ENCODE assay signal across 8 cellular contexts in the genomic region with DNA sequence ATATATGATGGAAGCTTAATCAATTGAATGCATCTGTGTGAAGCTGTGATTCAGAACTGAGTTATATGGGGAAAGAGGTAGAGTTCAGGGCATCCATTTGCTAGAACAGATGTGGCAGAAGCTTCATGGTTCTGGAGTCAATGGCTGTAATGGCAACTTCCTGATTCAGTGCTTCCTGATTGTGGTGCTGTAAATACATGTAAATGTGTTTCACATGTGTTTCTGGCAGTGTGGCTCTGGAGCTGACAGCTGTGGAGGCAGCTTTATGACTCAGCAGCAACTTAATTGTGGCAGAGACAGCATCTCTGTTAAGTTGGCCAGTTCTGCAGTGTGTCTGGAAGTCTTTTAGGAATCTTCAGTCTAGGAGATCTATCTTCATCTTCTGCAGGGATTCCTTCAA.
A peak's percentile ranks its signal among the peaks of the same experiment; 100 is the strongest.
DNase-seq lines count a peak whose midpoint lies in the region; ATAC-seq and TF ChIP-seq lines count a peak whose summit lies in the region.

No MANE protein-coding gene starts in this region.

- TF ChIP-seq CTCF in GM23338 (conservative IDR thresholded peaks at IDR 0.05; ENCODE audit: low read depth in 2 of 2) (no peak), sigmoid colon (IDR thresholded peaks at IDR 0.05) (no peak)

- peaks cover 7% of the 10 kb centered on the region; the same call in 2 of the 3 replicates for H3K4me1 Mint-ChIP-seq in GM23338

- peak overlapping the region; percentile 29; the same call in 1 of the 2 replicates for H2AFZ ChIP-seq in GM23338

- H3K27me3 ChIP-seq in GM23338 (ENCODE audit: insufficient read depth) = no peaks in the 10 kb centered on the region
- H3K27me3 ChIP-seq in sigmoid colon = no peaks in the 10 kb centered on the region

- H3K9me2 ChIP-seq in GM23338 (ENCODE audit: insufficient read depth) = no peaks in the 10 kb centered on the region

- no peaks in the 10 kb centered on the region for H3K36me3 ChIP-seq in GM23338 (ENCODE audit: insufficient read depth)
- H3K36me3 ChIP-seq in sigmoid colon = no peaks in the 10 kb centered on the region

- H3K4me1 ChIP-seq in GM23338 (ENCODE audit: insufficient read depth) (no peaks in the 10 kb centered on the region), sigmoid colon (no peaks in the 10 kb centered on the region)

- H3K4me3 ChIP-seq in GM23338 = no peak overlapping the region
- H3K4me3 ChIP-seq in sigmoid colon = no peak overlapping the region

- TF ChIP-seq POLR2A in sigmoid colon (IDR thresholded peaks at IDR 0.05) = no peak

- intact Hi-C loops in sigmoid colon (cut with DNase I) = no loop called here

- DNase-seq in DMS 273 (lab: John Stamatoyannopoulos, UW; ENCODE audit: unreplicated experiment) (peak; percentile 88), GM23338 (ENCODE audit: low spot score) (peak; percentile 14), NAMALWA (ENCODE audit: low spot score) (peak; percentile 25), fibroblast of gingiva (ENCODE audit: low read depth) (peak; percentile 85), HuH-7.5 (ENCODE audit: low spot score) (no peak), sigmoid colon (no peak)
- DNase-seq in activated naive CD4-positive, alpha-beta T cell (lab: John Stamatoyannopoulos, UW) = no peak

- H3K36me3 Mint-ChIP-seq in GM23338 (ENCODE audit: low read depth) = no peaks in the 10 kb centered on the region

- no peak for TF ChIP-seq EP300 in sigmoid colon (IDR thresholded peaks at IDR 0.05)

- H3K4me2 ChIP-seq in GM23338 = no peak overlapping the region

- ATAC-seq in GM23338 (no peak), HG03457 (IDR thresholded peaks at IDR 0.05; ENCODE audit: unreplicated experiment) (no peak)

- no peaks in the 10 kb centered on the region for H3K79me2 ChIP-seq in GM23338 (replicated peaks; ENCODE audit: insufficient read depth)

- H3K27ac Mint-ChIP-seq in GM23338 = peak overlapping the region; percentile 72

- H3K27ac ChIP-seq in GM23338 (ENCODE audit: low read depth) (no peak overlapping the region), sigmoid colon (no peak overlapping the region)

- no peak overlapping the region for H3K4me3 Mint-ChIP-seq in GM23338

- no peaks in the 10 kb centered on the region for H4K20me1 ChIP-seq in GM23338 (replicated peaks; ENCODE audit: insufficient read depth)

- no peaks in the 10 kb centered on the region for H3K9me3 ChIP-seq in sigmoid colon

- no peaks in the 10 kb centered on the region; the same call in 2 of the 3 replicates for H3K9me3 Mint-ChIP-seq in GM23338

- no peaks in the 10 kb centered on the region for H3F3A ChIP-seq in GM23338 (replicated peaks; ENCODE audit: low read depth)

- no peaks in the 10 kb centered on the region for H3K27me3 Mint-ChIP-seq in GM23338 (ENCODE audit: insufficient read depth, low read depth, poor library complexity)

TF ChIP-seq in GM23338, 12 proteins besides CTCF, POLR2A, EP300 and RAD21:
- TF ChIP-seq STAT1 (IDR thresholded peaks at IDR 0.05; ENCODE audit: unreplicated experiment) (no peak), POLR2AphosphoS5 (IDR thresholded peaks at IDR 0.05; ENCODE audit: low read depth) (no peak), JUNB (IDR thresholded peaks at IDR 0.05; ENCODE audit: unreplicated experiment) (no peak), EZH2 (IDR thresholded peaks at IDR 0.05; ENCODE audit: low read depth, unreplicated experiment) (no peak), ZNF114 (CRISPR knock-in tag; IDR thresholded peaks at IDR 0.05) (no peak), CREB1 (CRISPR knock-in tag; IDR thresholded peaks at IDR 0.05; ENCODE audit: low read depth) (no peak)
- TF ChIP-seq, protein P1, sequence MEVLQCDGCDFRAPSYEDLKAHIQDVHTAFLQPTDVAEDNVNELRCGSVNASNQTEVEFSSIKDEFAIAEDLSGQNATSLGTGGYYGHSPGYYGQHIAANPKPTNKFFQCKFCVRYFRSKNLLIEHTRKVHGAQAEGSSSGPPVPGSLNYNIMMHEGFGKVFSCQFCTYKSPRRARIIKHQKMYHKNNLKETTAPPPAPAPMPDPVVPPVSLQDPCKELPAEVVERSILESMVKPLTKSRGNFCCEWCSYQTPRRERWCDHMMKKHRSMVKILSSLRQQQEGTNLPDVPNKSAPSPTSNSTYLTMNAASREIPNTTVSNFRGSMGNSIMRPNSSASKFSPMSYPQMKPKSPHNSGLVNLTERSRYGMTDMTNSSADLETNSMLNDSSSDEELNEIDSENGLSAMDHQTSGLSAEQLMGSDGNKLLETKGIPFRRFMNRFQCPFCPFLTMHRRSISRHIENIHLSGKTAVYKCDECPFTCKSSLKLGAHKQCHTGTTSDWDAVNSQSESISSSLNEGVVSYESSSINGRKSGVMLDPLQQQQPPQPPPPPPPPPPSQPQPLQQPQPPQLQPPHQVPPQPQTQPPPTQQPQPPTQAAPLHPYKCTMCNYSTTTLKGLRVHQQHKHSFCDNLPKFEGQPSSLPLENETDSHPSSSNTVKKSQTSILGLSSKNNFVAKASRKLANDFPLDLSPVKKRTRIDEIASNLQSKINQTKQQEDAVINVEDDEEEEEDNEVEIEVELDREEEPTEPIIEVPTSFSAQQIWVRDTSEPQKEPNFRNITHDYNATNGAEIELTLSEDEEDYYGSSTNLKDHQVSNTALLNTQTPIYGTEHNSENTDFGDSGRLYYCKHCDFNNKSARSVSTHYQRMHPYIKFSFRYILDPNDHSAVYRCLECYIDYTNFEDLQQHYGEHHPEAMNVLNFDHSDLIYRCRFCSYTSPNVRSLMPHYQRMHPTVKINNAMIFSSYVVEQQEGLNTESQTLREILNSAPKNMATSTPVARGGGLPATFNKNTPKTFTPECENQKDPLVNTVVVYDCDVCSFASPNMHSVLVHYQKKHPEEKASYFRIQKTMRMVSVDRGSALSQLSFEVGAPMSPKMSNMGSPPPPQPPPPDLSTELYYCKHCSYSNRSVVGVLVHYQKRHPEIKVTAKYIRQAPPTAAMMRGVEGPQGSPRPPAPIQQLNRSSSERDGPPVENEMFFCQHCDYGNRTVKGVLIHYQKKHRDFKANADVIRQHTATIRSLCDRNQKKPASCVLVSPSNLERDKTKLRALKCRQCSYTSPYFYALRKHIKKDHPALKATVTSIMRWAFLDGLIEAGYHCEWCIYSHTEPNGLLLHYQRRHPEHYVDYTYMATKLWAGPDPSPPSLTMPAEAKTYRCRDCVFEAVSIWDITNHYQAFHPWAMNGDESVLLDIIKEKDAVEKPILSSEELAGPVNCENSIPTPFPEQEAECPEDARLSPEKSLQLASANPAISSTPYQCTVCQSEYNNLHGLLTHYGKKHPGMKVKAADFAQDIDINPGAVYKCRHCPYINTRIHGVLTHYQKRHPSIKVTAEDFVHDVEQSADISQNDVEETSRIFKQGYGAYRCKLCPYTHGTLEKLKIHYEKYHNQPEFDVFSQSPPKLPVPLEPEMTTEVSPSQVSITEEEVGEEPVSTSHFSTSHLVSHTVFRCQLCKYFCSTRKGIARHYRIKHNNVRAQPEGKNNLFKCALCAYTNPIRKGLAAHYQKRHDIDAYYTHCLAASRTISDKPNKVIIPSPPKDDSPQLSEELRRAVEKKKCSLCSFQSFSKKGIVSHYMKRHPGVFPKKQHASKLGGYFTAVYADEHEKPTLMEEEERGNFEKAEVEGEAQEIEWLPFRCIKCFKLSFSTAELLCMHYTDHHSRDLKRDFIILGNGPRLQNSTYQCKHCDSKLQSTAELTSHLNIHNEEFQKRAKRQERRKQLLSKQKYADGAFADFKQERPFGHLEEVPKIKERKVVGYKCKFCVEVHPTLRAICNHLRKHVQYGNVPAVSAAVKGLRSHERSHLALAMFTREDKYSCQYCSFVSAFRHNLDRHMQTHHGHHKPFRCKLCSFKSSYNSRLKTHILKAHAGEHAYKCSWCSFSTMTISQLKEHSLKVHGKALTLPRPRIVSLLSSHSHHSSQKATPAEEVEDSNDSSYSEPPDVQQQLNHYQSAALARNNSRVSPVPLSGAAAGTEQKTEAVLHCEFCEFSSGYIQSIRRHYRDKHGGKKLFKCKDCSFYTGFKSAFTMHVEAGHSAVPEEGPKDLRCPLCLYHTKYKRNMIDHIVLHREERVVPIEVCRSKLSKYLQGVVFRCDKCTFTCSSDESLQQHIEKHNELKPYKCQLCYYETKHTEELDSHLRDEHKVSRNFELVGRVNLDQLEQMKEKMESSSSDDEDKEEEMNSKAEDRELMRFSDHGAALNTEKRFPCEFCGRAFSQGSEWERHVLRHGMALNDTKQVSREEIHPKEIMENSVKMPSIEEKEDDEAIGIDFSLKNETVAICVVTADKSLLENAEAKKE (CRISPR knock-in tag; IDR thresholded peaks at IDR 0.05) = no peak

Comparison
In these comparisons a context has a peak if more than half of its experiments do, and no peak if none do; other contexts are left out.
1. DNase-seq: peak in DMS 273 (single experiment), GM23338 (single experiment), NAMALWA (single experiment) and fibroblast of gingiva (single experiment); none in HuH-7.5 (single experiment), sigmoid colon (single experiment) and activated naive CD4-positive, alpha-beta T cell (0 of 4).